ENCODE assay signal across 8 cellular contexts in genomic region chr13:95296326-95296939, GRCh38. TPM values are rescaled to one million over a fixed set of nuclear protein-coding genes. Genes with fewer than 3 reads are reported as not detected.
A peak's percentile ranks its signal among the peaks of the same experiment; 100 is the strongest.
DNase-seq lines count a peak whose midpoint lies in the region; ATAC-seq and TF ChIP-seq lines count a peak whose summit lies in the region.

No MANE protein-coding gene starts in this region.

- no peaks in the 10 kb centered on the region for H3K4me1 ChIP-seq in CD8-positive, alpha-beta T cell (ENCODE audit: insufficient read depth, low read length)
- H3K4me1 ChIP-seq in heart right ventricle (peaks cover 0 to 33% (median 14%) of the 10 kb centered on the region in 9 donors), thyroid gland (peaks cover 3 to 5% of the 10 kb centered on the region in 2 donors)

- no peaks in the 10 kb centered on the region for H3K36me3 ChIP-seq in CD8-positive, alpha-beta T cell (ENCODE audit: insufficient read depth, low read length)
- H3K36me3 ChIP-seq in heart right ventricle (no peaks in the 10 kb centered on the region), thyroid gland (no peaks in the 10 kb centered on the region)

- H3K36me3 Mint-ChIP-seq in CD8-positive, alpha-beta T cell: peaks cover 7% of the 10 kb centered on the region
- H3K36me3 Mint-ChIP-seq in activated CD4-positive, alpha-beta memory T cell treated with anti-CD3 and anti-CD28 coated beads for 36 hours: peaks cover 10% of the 10 kb centered on the region

- H3K4me3 ChIP-seq in CD8-positive, alpha-beta T cell (ENCODE audit: low read depth, low read length): no peak overlapping the region
- H3K4me3 ChIP-seq in HFF-Myc (replicated peaks; ENCODE audit: low read depth, low read length) (no peak overlapping the region), heart right ventricle (no peak overlapping the region), thyroid gland (replicated peaks in 1 of 3) (no peak overlapping the region)

- POLR2A ChIA-PET in CD8-positive, alpha-beta T cell (lab: Charles Lee): interaction anchor here (1.2 kb wide), 1 partner anchor 108 kb away, joined by 5 read pairs; no protein-coding TSS in a partner anchor
- POLR2A ChIA-PET in activated CD4-positive, alpha-beta memory T cell treated with anti-CD3 and anti-CD28 coated beads for 36 hours (lab: Charles Lee): no interaction called here

- no peaks in the 10 kb centered on the region for H3K9me3 ChIP-seq in CD8-positive, alpha-beta T cell (ENCODE audit: low read length)
- H3K9me3 ChIP-seq in heart right ventricle (no peaks in the 10 kb centered on the region), thyroid gland (no peaks in the 10 kb centered on the region)

- CTCF ChIA-PET in CD8-positive, alpha-beta T cell (lab: Charles Lee): interaction anchor here (0.9 to 4.5 kb wide), 8 partner anchors 9 to 181 kb away, joined by 3 to 49 read pairs (median 3); no protein-coding TSS in a partner anchor
- CTCF ChIA-PET in activated CD4-positive, alpha-beta memory T cell treated with anti-CD3 and anti-CD28 coated beads for 36 hours (lab: Charles Lee): interaction anchor here (0.6 to 3.7 kb wide), 13 partner anchors 9 to 537 kb away, joined by 3 to 47 read pairs (median 4); no protein-coding TSS in a partner anchor

- intact Hi-C loops in CD8-positive, alpha-beta T cell (cut with DNase I, micrococcal nuclease): loop anchor here (1.0 to 10.0 kb wide), 6 partner anchors 81 to 538 kb away; no protein-coding TSS in a partner anchor
- intact Hi-C loops in activated CD4-positive, alpha-beta memory T cell treated with anti-CD3 and anti-CD28 coated beads for 36 hours (cut with micrococcal nuclease): loop anchor here (1.0 kb wide), 3 partner anchors 84 to 182 kb away; no protein-coding TSS in a partner anchor
- intact Hi-C loops in heart right ventricle (cut with DNase I) (loop anchor here in 7 of 10 donors (1.0 to 10.0 kb wide), 7 partner anchors 81 to 178 kb away; no protein-coding TSS in a partner anchor), thyroid gland (cut with DNase I) (loop anchor here (10.0 kb wide), 2 partner anchors 88 to 102 kb away; no protein-coding TSS in a partner anchor)

- no peak overlapping the region for H3K27ac Mint-ChIP-seq in CD8-positive, alpha-beta T cell
- no peak overlapping the region for H3K27ac Mint-ChIP-seq in activated CD4-positive, alpha-beta memory T cell treated with anti-CD3 and anti-CD28 coated beads for 36 hours

- ATAC-seq in CD8-positive, alpha-beta T cell: no peak
- ATAC-seq in heart right ventricle: peak in 7 of 8 donors; percentile 34 to 79 (median 45)
- no peak for ATAC-seq in GM18873 (IDR thresholded peaks at IDR 0.05; ENCODE audit: low FRiP score, unreplicated experiment)

- H3K9me3 Mint-ChIP-seq in CD8-positive, alpha-beta T cell: no peaks in the 10 kb centered on the region
- no peaks in the 10 kb centered on the region for H3K9me3 Mint-ChIP-seq in activated CD4-positive, alpha-beta memory T cell treated with anti-CD3 and anti-CD28 coated beads for 36 hours

- no peak overlapping the region for H3K27ac ChIP-seq in CD8-positive, alpha-beta T cell (ENCODE audit: low read depth, low read length)
- H3K27ac ChIP-seq in heart right ventricle: peak overlapping the region in 1 of 10 donors; percentile 52
- H3K27ac ChIP-seq in thyroid gland: no peak overlapping the region

- peaks cover 17% of the 10 kb centered on the region for H3K4me1 Mint-ChIP-seq in CD8-positive, alpha-beta T cell (ENCODE audit: low read depth)
- peaks cover 22% of the 10 kb centered on the region for H3K4me1 Mint-ChIP-seq in activated CD4-positive, alpha-beta memory T cell treated with anti-CD3 and anti-CD28 coated beads for 36 hours (ENCODE audit: low read depth)

- no peaks in the 10 kb centered on the region for H3K27me3 ChIP-seq in CD8-positive, alpha-beta T cell (ENCODE audit: insufficient read depth, low read length)
- H3K27me3 ChIP-seq in heart right ventricle (no peaks in the 10 kb centered on the region), thyroid gland (no peaks in the 10 kb centered on the region)

- H3K4me3 Mint-ChIP-seq in CD8-positive, alpha-beta T cell: no peak overlapping the region
- no peak overlapping the region for H3K4me3 Mint-ChIP-seq in activated CD4-positive, alpha-beta memory T cell treated with anti-CD3 and anti-CD28 coated beads for 36 hours

- 35 to 43% methylated on average over 4 of the region's 4 CpGs for WGBS in heart right ventricle, 2 donors
- WGBS in thyroid gland, 2 donors: 37 to 47% methylated on average over 4 of the region's 4 CpGs

- peak in 3 of 7 experiments; percentile 10 to 22 (median 16) for DNase-seq in CD8-positive, alpha-beta T cell
- DNase-seq in HFF-Myc (ENCODE audit: extremely low read depth, low read depth) (no peak), heart right ventricle (peak; percentile 38), thyroid gland (peak; percentile 58 to 71), epidermal melanocyte (ENCODE audit: insufficient read length, low spot score) (no peak), KG1 (lab: John Stamatoyannopoulos, UW) (no peak)
- peak; percentile 33 for DNase-seq in activated CD4-positive, alpha-beta memory T cell treated with anti-CD3 and anti-CD28 coated beads for 36 hours

- TF ChIP-seq POLR2A in thyroid gland (IDR thresholded peaks at IDR 0.05): no peak

- TF ChIP-seq CTCF in CD8-positive, alpha-beta T cell (IDR thresholded peaks at IDR 0.05): peak; percentile 21
- TF ChIP-seq CTCF in HFF-Myc (IDR thresholded peaks at IDR 0.05; ENCODE audit: low read depth, low read length, missing control alignments): peak; percentile 76
- TF ChIP-seq CTCF in heart right ventricle (IDR thresholded peaks at IDR 0.05): peak; percentile 21 to 74 (median 62)
- peak; percentile 13 to 77 (median 54) for TF ChIP-seq CTCF in thyroid gland (IDR thresholded peaks at IDR 0.05)

- H3K27me3 Mint-ChIP-seq in CD8-positive, alpha-beta T cell (ENCODE audit: low read depth): no peaks in the 10 kb centered on the region
- H3K27me3 Mint-ChIP-seq in activated CD4-positive, alpha-beta memory T cell treated with anti-CD3 and anti-CD28 coated beads for 36 hours: no peaks in the 10 kb centered on the region

RNA-seq across cellular contexts. Expression of gene ABCC4, which starts 4.8 kb away (rescaled TPM):
- 1 to 10 TPM; 3.3 to 3.4 TPM for total RNA-seq in CD8-positive, alpha-beta T cell
- total RNA-seq in activated CD4-positive, alpha-beta memory T cell treated with anti-CD3 and anti-CD28 coated beads for 36 hours: 1 to 10 TPM; 6.9 to 8.7 TPM
- total RNA-seq in heart right ventricle (1 to 10 TPM; 2.3 to 6.7 (median 4.1) TPM), thyroid gland (10 to 100 TPM in 3 of 4 donors, 1 to 10 TPM in 1; 9.1 to 29.6 (median 19.7) TPM)
- polyA plus RNA-seq in heart right ventricle: 1 to 10 TPM; 1.1 to 1.9 TPM

Comparison
In these comparisons a context has a peak if more than half of its experiments do, and no peak if none do; other contexts are left out.
1. ATAC-seq: peak in heart right ventricle (7 of 8); none in CD8-positive, alpha-beta T cell (single experiment) and GM18873 (single experiment).
2. DNase-seq: peak in activated CD4-positive, alpha-beta memory T cell treated with anti-CD3 and anti-CD28 coated beads for 36 hours (single experiment), heart right ventricle (2 of 2) and thyroid gland (2 of 2); none in HFF-Myc (single experiment), epidermal melanocyte (single experiment) and KG1 (single experiment).
3. CTCF ChIP-seq: peak in every context shown above with its lines; median percentile 76 in HFF-Myc; 62 in heart right ventricle; 54 in thyroid gland; 21 in CD8-positive, alpha-beta T cell.